10 cellular contexts compared by ENCODE assay signal in the genomic region with DNA sequence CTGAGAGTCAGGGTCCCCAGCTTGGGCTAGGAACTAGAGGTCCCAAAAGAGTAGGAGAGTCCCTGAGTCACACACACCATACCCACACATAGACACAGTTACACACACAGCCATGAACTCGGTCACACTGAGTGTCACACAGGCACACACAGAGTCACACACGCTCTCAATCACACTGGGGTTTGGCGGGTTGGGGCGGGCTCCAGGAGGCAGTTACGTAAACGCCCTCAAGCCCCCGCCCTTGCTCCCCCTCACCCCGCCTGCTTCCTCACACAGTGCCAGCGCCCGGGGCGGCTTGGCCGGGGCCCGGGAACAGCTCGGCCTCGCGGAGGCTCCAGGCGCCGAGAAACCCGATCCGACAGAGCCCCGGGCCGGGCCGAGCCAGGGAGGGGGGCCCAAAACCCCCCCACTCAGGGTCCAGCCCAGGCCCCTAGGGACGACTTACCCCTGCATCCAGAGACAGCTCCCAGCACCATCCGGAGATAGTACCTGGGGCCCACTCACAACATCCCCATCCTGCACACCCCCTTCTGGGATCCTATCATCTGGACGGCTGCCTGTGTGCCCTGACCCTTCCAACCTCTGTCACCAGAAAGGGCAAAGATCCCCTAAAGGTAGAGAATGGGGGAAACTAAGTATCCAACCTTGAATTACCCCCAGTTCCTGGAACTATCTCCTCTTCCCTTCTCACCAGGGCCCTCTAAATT. TPM values are rescaled to one million over a fixed set of nuclear protein-coding genes. Genes with fewer than 3 reads are reported as not detected.
DNase-seq lines count a peak whose midpoint lies in the region; ATAC-seq and TF ChIP-seq lines count a peak whose summit lies in the region.
"Had no signal": no experiment of that assay in that cellular context is flagged by ENCODE, and none has a peak within 500 bp of the region (broad histone marks: within the 10 kb centered on the region; RNA-seq: fewer than 3 reads in every experiment).

No MANE protein-coding gene starts in this region.

- H3K27me3 Mint-ChIP-seq in WTC11 (ENCODE audit: low read depth) = peaks cover 65% of the 10 kb centered on the region

- no peaks in the 10 kb centered on the region for H3K36me3 Mint-ChIP-seq in WTC11

- no peak overlapping the region for H3K27ac ChIP-seq in HUES48 (ENCODE audit: low read depth, low read length)
- H3K27ac ChIP-seq in right cardiac atrium (ENCODE audit: low read length) = peak overlapping the region; percentile 57
- peak overlapping the region; percentile 47 for H3K27ac ChIP-seq in psoas muscle
- H3K27ac ChIP-seq: epithelial cell of prostate, WERI-Rb-1 had no signal

- POLR2A ChIA-PET in WTC11 (lab: Charles Lee) = no interaction called here

- 8% methylated on average over 26 of the region's 26 CpGs for WGBS in right cardiac atrium
- WGBS in psoas muscle, 3 donors = 2 to 8% (median 3%) methylated on average over 20 to 26 of the region's 26 CpGs

- DNase-seq in WTC11 (ENCODE audit: low spot score) (peak; percentile 70), right cardiac atrium (peak; percentile 89 to 97 (median 96)), psoas muscle (peak; percentile 87 to 96), HCEC 1CT (no peak), foreskin melanocyte (no peak), SW 1271 (lab: John Stamatoyannopoulos, UW) (no peak)
- no peak for DNase-seq in stimulated activated CD4-positive, alpha-beta T cell treated with anti-CD3 and anti-CD28 coated beads, Interleukin-4, amount 100 ng/mL, for 1 hour
- DNase-seq: WERI-Rb-1 had no signal

- H3K36me3 ChIP-seq in HUES48 (ENCODE audit: control insufficient read depth, insufficient read depth, low read length) (no peaks in the 10 kb centered on the region), psoas muscle (ENCODE audit: insufficient read depth in 1 of 2, low read depth in 1 of 2) (no peaks in the 10 kb centered on the region)
- H3K36me3 ChIP-seq: WERI-Rb-1 had no signal

- H3K4me3 ChIP-seq in HUES48 (ENCODE audit: low read depth, low read length) = peak overlapping the region; percentile 35; the same call in 1 of the 2 replicates
- H3K4me3 ChIP-seq in right cardiac atrium (ENCODE audit: low read length) = no peak overlapping the region
- peak overlapping the region; percentile 43 for H3K4me3 ChIP-seq in psoas muscle

- H3K9me3 Mint-ChIP-seq in WTC11 = no peaks in the 10 kb centered on the region

- peaks cover 27% of the 10 kb centered on the region for H3K4me1 Mint-ChIP-seq in WTC11

- H3K27me3 ChIP-seq in HUES48 (ENCODE audit: control insufficient read depth, insufficient read depth, low read length) (peaks cover 73% of the 10 kb centered on the region), right cardiac atrium (ENCODE audit: control insufficient read depth, insufficient read depth) (no peaks in the 10 kb centered on the region), psoas muscle (ENCODE audit: insufficient read depth in 3 of 3, low read length in 2 of 3) (no peaks in the 10 kb centered on the region)

- CTCF ChIA-PET in WTC11 (lab: Charles Lee) = interaction anchor here (0.5 to 4.1 kb wide), 16 partner anchors 10 to 1197 kb away, joined by 3 to 192 read pairs (median 17); a partner anchor contains a TSS

- H3K9me3 ChIP-seq in HUES48 (ENCODE audit: control insufficient read depth, insufficient read depth, low read length) (no peaks in the 10 kb centered on the region), right cardiac atrium (ENCODE audit: control insufficient read depth, low read length) (no peaks in the 10 kb centered on the region), psoas muscle (no peaks in the 10 kb centered on the region)

- no peak overlapping the region for H3K27ac Mint-ChIP-seq in WTC11

- H3K4me1 ChIP-seq in HUES48 (ENCODE audit: control insufficient read depth, insufficient read depth, low read length) = peaks cover 7% of the 10 kb centered on the region
- H3K4me1 ChIP-seq in right cardiac atrium (ENCODE audit: control insufficient read depth, insufficient read depth, low read length) = peaks cover 4% of the 10 kb centered on the region
- peaks cover 62% of the 10 kb centered on the region for H3K4me1 ChIP-seq in psoas muscle

- TF ChIP-seq CTCF in WTC11 (IDR thresholded peaks at IDR 0.05) (no peak), psoas muscle (IDR thresholded peaks at IDR 0.05) (no peak)

- peak overlapping the region; percentile 47 for H3K4me3 Mint-ChIP-seq in WTC11

- intact Hi-C loops in right cardiac atrium (cut with DNase I) (loop anchor here in 3 of 4 donors (2.0 to 10.0 kb wide), 5 partner anchors 44 to 258 kb away; no protein-coding TSS in a partner anchor), psoas muscle (cut with DNase I) (loop anchor here in 1 of 2 donors (5.0 kb wide), 1 partner anchor 261 kb away; no protein-coding TSS in a partner anchor)

- ATAC-seq in WTC11 (peak; percentile 29), right cardiac atrium (peak; percentile 78 to 80), psoas muscle (peak; percentile 65 to 78 (median 75))

- H3K9ac ChIP-seq in HUES48 (ENCODE audit: low read depth, low read length) = no peak overlapping the region

TF ChIP-seq in WTC11, 78 proteins besides CTCF, POLR2A, EP300 and RAD21 (continues in another document):
- TF ChIP-seq ZNF219 (CRISPR knock-in tag; IDR thresholded peaks at IDR 0.05; ENCODE audit: borderline replicate concordance) = no peak
- no peak for TF ChIP-seq GRHL2 (CRISPR knock-in tag; IDR thresholded peaks at IDR 0.05; ENCODE audit: insufficient replicate concordance, severe bottlenecking)
- no peak for TF ChIP-seq NFATC4 (CRISPR knock-in tag; IDR thresholded peaks at IDR 0.05)
- no peak for TF ChIP-seq CBFB (CRISPR knock-in tag; IDR thresholded peaks at IDR 0.05; ENCODE audit: low read depth)
- TF ChIP-seq, protein P1, sequence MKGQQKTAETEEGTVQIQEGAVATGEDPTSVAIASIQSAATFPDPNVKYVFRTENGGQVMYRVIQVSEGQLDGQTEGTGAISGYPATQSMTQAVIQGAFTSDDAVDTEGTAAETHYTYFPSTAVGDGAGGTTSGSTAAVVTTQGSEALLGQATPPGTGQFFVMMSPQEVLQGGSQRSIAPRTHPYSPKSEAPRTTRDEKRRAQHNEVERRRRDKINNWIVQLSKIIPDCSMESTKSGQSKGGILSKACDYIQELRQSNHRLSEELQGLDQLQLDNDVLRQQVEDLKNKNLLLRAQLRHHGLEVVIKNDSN (CRISPR knock-in tag; IDR thresholded peaks at IDR 0.05) = no peak
- TF ChIP-seq SP1 (CRISPR knock-in tag; conservative IDR thresholded peaks at IDR 0.05) = no peak
- TF ChIP-seq, protein P2, sequence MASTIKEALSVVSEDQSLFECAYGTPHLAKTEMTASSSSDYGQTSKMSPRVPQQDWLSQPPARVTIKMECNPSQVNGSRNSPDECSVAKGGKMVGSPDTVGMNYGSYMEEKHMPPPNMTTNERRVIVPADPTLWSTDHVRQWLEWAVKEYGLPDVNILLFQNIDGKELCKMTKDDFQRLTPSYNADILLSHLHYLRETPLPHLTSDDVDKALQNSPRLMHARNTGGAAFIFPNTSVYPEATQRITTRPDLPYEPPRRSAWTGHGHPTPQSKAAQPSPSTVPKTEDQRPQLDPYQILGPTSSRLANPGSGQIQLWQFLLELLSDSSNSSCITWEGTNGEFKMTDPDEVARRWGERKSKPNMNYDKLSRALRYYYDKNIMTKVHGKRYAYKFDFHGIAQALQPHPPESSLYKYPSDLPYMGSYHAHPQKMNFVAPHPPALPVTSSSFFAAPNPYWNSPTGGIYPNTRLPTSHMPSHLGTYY (CRISPR knock-in tag; IDR thresholded peaks at IDR 0.05) = no peak
- no peak for TF ChIP-seq CREM (CRISPR knock-in tag; IDR thresholded peaks at IDR 0.05)
- no peak for TF ChIP-seq EMX1 (CRISPR knock-in tag; IDR thresholded peaks at IDR 0.05)

RNA-seq across cellular contexts. Expression of a gene that starts 3.5 kb away (rescaled TPM):
- total RNA-seq in WTC11 (2021) = 8.7 to 18.0 TPM (median 9.9 TPM) in 3 replicates
- 10 to 100 TPM; 14.9 to 66.4 (median 46.0) TPM for total RNA-seq in right cardiac atrium
- polyA plus RNA-seq in right cardiac atrium = 55.0 TPM
- total RNA-seq in psoas muscle = 10 to 100 TPM; 32.3 to 85.1 (median 54.7) TPM
- 10 to 100 TPM; 59.9 to 97.4 (median 64.4) TPM for polyA plus RNA-seq in psoas muscle

RNA-seq across cellular contexts. Expression of a gene that starts 18.8 kb away (rescaled TPM):
- total RNA-seq in WTC11 (2021) = 24.5 to 35.9 TPM (median 31.4 TPM) in 3 replicates
- 10 to 100 TPM; 17.8 to 34.5 (median 31.3) TPM for total RNA-seq in right cardiac atrium
- polyA plus RNA-seq in right cardiac atrium = 49.0 TPM
- 10 to 100 TPM; 63.1 to 84.7 (median 68.3) TPM for total RNA-seq in psoas muscle
- polyA plus RNA-seq in psoas muscle = 100 to 1,000 TPM in 1 of 3 donors, 10 to 100 TPM in 2; 58.5 to 124 (median 70.1) TPM

RNA-seq across cellular contexts. Expression of a gene that starts 27.2 kb away (rescaled TPM):
- total RNA-seq in WTC11 (2021) = 23.8 to 28.7 TPM (median 27.5 TPM) in 3 replicates
- total RNA-seq in right cardiac atrium = 100 to 1,000 TPM in 3 of 4 donors, 10 to 100 TPM in 1; 99.3 to 128 (median 117) TPM
- 113 TPM for polyA plus RNA-seq in right cardiac atrium
- 100 to 1,000 TPM in 2 of 4 donors, 10 to 100 TPM in 2; 79.4 to 109 (median 93.8) TPM for total RNA-seq in psoas muscle
- 10 to 100 TPM; 52.7 to 96.5 (median 95.8) TPM for polyA plus RNA-seq in psoas muscle

RNA-seq across cellular contexts. Expression of a gene that starts 35.8 kb away (rescaled TPM):
- 0.14 to 0.23 TPM (median 0.15 TPM) in 3 replicates for total RNA-seq in WTC11 (2021)
- total RNA-seq in right cardiac atrium = not detected
- polyA plus RNA-seq in right cardiac atrium = not detected
- under 1 TPM in 1 of 4 donors, not detected in 3; 0.16 TPM for total RNA-seq in psoas muscle
- polyA plus RNA-seq in psoas muscle = not detected

RNA-seq across cellular contexts. Expression of a gene that starts 44.5 kb away (rescaled TPM):
- total RNA-seq in WTC11 (2021) (108 to 116 TPM (median 109 TPM) in 3 replicates), right cardiac atrium (10 to 100 TPM; 28.6 to 37.2 (median 35.5) TPM), psoas muscle (10 to 100 TPM; 13.0 to 16.5 (median 13.8) TPM)
- polyA plus RNA-seq in right cardiac atrium (36.0 TPM), psoas muscle (10 to 100 TPM; 13.8 to 50.1 (median 20.1) TPM)

Comparison
In these comparisons a context has a peak if more than half of its experiments do, and no peak if none do; other contexts are left out.
1. ATAC-seq: peak in every context shown above with its lines; median percentile 79 in right cardiac atrium; 75 in psoas muscle; 29 in WTC11.
2. DNase-seq: peak in WTC11 (single experiment), right cardiac atrium (3 of 3) and psoas muscle (2 of 2); none in HCEC 1CT (single experiment), foreskin melanocyte (single experiment), stimulated activated CD4-positive, alpha-beta T cell treated with anti-CD3 and anti-CD28 coated beads, Interleukin-4, amount 100 ng/mL, for 1 hour (single experiment) and SW 1271 (0 of 2).